Comparison of ENCODE assay signal across 13 cellular contexts in the genomic region with DNA sequence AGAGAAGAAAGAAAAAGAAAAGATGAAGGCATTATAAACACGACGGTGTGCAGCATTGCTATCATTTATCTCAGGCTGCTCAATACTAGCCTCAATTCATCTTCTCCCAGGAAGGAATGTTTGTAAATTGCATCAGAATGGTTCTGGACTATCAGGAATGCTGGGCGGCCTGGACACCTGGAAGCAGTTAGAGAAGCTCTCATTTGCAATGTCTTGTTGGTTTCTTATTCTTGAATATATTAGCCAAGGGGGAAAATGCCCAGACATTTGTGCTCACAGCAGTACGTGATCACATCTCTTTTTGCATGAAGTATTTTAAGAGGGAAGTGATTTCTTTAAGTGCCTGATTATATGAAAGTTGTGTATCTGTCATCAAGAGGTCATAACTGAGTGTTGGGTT.
"Had no signal": no experiment of that assay in that cellular context is flagged by ENCODE, and none has a peak within 500 bp of the region (broad histone marks: within the 10 kb centered on the region; RNA-seq: fewer than 3 reads in every experiment).

No MANE protein-coding gene starts in this region.

- H3K4me1 ChIP-seq: upper lobe of left lung had no signal

- H3K27me3 ChIP-seq: upper lobe of left lung had no signal

- H3K27ac ChIP-seq: upper lobe of left lung, WERI-Rb-1 had no signal

- ATAC-seq: activated CD4-positive, alpha-beta T cell treated with anti-CD3 and anti-CD28 coated beads for 36 hours; activated naive CD4-positive, alpha-beta T cell treated with anti-CD3 and anti-CD28 coated beads, Interleukin-2, amount 50 U/mL, for 72 hours; left lobe of liver had no signal

- H3K9me3 ChIP-seq: upper lobe of left lung had no signal

- H3K4me3 ChIP-seq: upper lobe of left lung had no signal

- H3K36me3 ChIP-seq: upper lobe of left lung, WERI-Rb-1 had no signal

- DNase-seq: activated CD4-positive, alpha-beta T cell treated with anti-CD3 and anti-CD28 coated beads for 36 hours; activated CD4-positive, alpha-beta T cell treated with anti-CD3 and anti-CD28 coated beads, Interleukin-2, amount 50 U/mL, for 48 hours; activated gamma-delta T cell treated with Interleukin-2 at 50 U/mL for 16 hours; activated T-cell treated with anti-CD3 and anti-CD28 coated beads for 4 hours; cerebellar nuclear complex; effector CD4-positive, alpha-beta T cell; hypothalamus; kidney; nucleus accumbens; upper lobe of left lung; WERI-Rb-1 had no signal
